ENCODE assay signal across 1 cellular context in genomic region chr3:163779396-163780344, GRCh38.
TF ChIP-seq lines count a peak whose summit lies in the region.

No MANE protein-coding gene starts in this region.

TF ChIP-seq in WTC11, 78 proteins besides CTCF, POLR2A, EP300 and RAD21 (continued from another document):
- TF ChIP-seq ZSCAN18 (CRISPR knock-in tag; IDR thresholded peaks at IDR 0.05) (no peak), ATF3 (CRISPR knock-in tag; conservative IDR thresholded peaks at IDR 0.05) (no peak), MAX (CRISPR knock-in tag; IDR thresholded peaks at IDR 0.05) (no peak), TEAD1 (CRISPR knock-in tag; IDR thresholded peaks at IDR 0.05) (no peak)
